Comparison of ENCODE assay signal across 8 cellular contexts in the genomic region with DNA sequence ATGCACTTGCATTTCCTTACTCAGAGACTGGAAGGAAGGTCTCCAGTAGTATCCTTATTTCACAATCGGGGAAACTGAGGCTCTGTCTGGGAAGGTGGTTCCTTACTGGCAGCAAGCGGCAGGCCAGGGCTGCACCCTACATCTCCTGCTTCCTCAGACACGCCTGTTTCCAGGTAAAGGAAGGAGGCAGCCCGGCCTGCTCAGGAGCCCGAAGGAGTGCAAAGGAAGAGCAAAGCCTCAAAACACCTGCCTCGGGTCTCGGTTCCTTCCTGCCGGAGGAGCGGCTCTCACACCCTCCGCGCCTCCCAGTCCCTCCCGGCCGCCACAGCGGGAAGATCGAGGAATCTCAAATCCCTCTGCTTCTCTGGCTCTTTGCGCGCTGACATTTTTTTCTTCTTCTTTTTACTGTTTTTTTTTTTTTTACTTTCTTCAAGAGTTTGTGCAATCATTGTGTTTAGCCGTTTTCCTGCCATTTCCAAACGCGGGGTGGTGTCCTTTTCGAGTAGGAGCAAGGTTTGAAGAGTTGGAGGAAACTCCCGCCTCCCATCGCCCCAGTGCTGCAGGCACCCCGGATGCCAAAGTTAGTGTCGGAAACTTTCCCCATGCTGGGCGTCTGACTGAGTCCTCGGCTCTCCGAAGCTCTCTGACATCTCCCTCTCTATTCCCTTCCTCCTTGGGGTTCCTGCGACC. TPM values are rescaled to one million over a fixed set of nuclear protein-coding genes. Genes with fewer than 3 reads are reported as not detected.
DNase-seq lines count a peak whose midpoint lies in the region; ATAC-seq and TF ChIP-seq lines count a peak whose summit lies in the region.

No MANE protein-coding gene starts in this region.

- no peaks in the 10 kb centered on the region for H3K36me3 Mint-ChIP-seq in natural killer cell

- peak overlapping the region; percentile 71 for H3K4me3 ChIP-seq in GM23248
- peak overlapping the region; percentile 57 for H3K4me3 ChIP-seq in SJCRH30

- DNase-seq in AML-193 (lab: John Stamatoyannopoulos, UW) (peak; percentile 25 to 45), GM23248 (peak; percentile 76), SJCRH30 (peak; percentile 28 to 45), natural killer cell (no peak), SHP77 treated with DMSO at 0.1 percent for 48 hours (lab: John Stamatoyannopoulos, UW) (no peak), SHP77 (lab: John Stamatoyannopoulos, UW) (no peak)

- peak overlapping the region; percentile 73 for H2AFZ ChIP-seq in GM23248

- H4K20me1 ChIP-seq in GM23248 (ENCODE audit: insufficient read depth): no peaks in the 10 kb centered on the region

- H3K9me2 ChIP-seq in GM23248 (ENCODE audit: insufficient read depth): no peaks in the 10 kb centered on the region

- H3K27me3 ChIP-seq in GM23248 (replicated peaks; ENCODE audit: insufficient read depth) (peaks cover 16% of the 10 kb centered on the region; the same call in 1 of the 2 replicates), SJCRH30 (peaks cover 9% of the 10 kb centered on the region; the same call in 1 of the 2 replicates)

- no peaks in the 10 kb centered on the region for H3K36me3 ChIP-seq in GM23248 (ENCODE audit: low read depth)
- no peaks in the 10 kb centered on the region for H3K36me3 ChIP-seq in SJCRH30

- no peak overlapping the region for H3K27ac Mint-ChIP-seq in natural killer cell

- H3K4me3 Mint-ChIP-seq in natural killer cell: peak overlapping the region; percentile 75

- no peak overlapping the region for H3K9ac ChIP-seq in GM23248

- H3K9me3 Mint-ChIP-seq in natural killer cell: no peaks in the 10 kb centered on the region

- intact Hi-C loops in natural killer cell (cut with micrococcal nuclease): no loop called here

- H3K79me2 ChIP-seq in GM23248 (ENCODE audit: insufficient read depth): no peaks in the 10 kb centered on the region

- WGBS in GM23248 (ENCODE audit: low coverage in 1 of 2, low lambda C conversion rate in 2 of 2, missing lambda C conversion rate in 2 of 2), 2 experiments: 3 to 4% methylated on average over 29 of the region's 29 CpGs

- ATAC-seq in esophagus mucosa (peak; percentile 32), natural killer cell (peak in 2 of 3 donors; percentile 8 to 27), HG03025 (IDR thresholded peaks at IDR 0.05; ENCODE audit: low FRiP score, unreplicated experiment) (no peak)

- in situ Hi-C loops in GM23248 (cut with MboI): no loop called here

- no peaks in the 10 kb centered on the region for H3K9me3 ChIP-seq in GM23248 (ENCODE audit: low read depth)
- H3K9me3 ChIP-seq in SJCRH30 (replicated peaks): peaks cover 7% of the 10 kb centered on the region

- TF ChIP-seq CTCF in natural killer cell (IDR thresholded peaks at IDR 0.05): no peak

- peaks cover 53 to 56% of the 10 kb centered on the region in 2 donors for H3K27me3 Mint-ChIP-seq in natural killer cell (ENCODE audit: low read depth in 2 of 2)

- H3K4me2 ChIP-seq in GM23248 (ENCODE audit: unreplicated experiment): peak overlapping the region; percentile 81

- 0 out of 2 replicates have a peak, but pooled peaks cover 4% of the 10 kb centered on the region for H3F3A ChIP-seq in GM23248 (ENCODE audit: insufficient read depth)

- no peak overlapping the region for H3K27ac ChIP-seq in GM23248
- H3K27ac ChIP-seq in SJCRH30: no peak overlapping the region

- peaks cover 16% of the 10 kb centered on the region in 2 donors for H3K4me1 Mint-ChIP-seq in natural killer cell

- H3K4me1 ChIP-seq in GM23248 (ENCODE audit: insufficient read depth): peaks cover 15% of the 10 kb centered on the region
- H3K4me1 ChIP-seq in SJCRH30: peaks cover 12% of the 10 kb centered on the region

RNA-seq across cellular contexts. Expression of gene GGTA1, which starts 1.0 kb away (rescaled TPM):
- total RNA-seq in GM23248 (2014; rRNA removed; shearing (Covaris generic)): not detected in 2 replicates
- polyA plus RNA-seq in GM23248 (2016; fragmentation: Nextera tagmentation; extraction: Ambion mirVana): not detected in 2 replicates
- total RNA-seq in SJCRH30 (2014; rRNA removed; shearing (Covaris generic)): not detected in 2 replicates
- total RNA-seq in esophagus mucosa (7.1 TPM), natural killer cell (under 1 TPM; 0.23 to 0.87 (median 0.55) TPM)

Comparison
In these comparisons a context has a peak if more than half of its experiments do, and no peak if none do; other contexts are left out.
1. DNase-seq: peak in AML-193 (2 of 2), GM23248 (single experiment) and SJCRH30 (2 of 2); none in natural killer cell (single experiment), SHP77 treated with DMSO at 0.1 percent for 48 hours (single experiment) and SHP77 (0 of 2).